25 cellular contexts compared by ENCODE assay signal in the genomic region with DNA sequence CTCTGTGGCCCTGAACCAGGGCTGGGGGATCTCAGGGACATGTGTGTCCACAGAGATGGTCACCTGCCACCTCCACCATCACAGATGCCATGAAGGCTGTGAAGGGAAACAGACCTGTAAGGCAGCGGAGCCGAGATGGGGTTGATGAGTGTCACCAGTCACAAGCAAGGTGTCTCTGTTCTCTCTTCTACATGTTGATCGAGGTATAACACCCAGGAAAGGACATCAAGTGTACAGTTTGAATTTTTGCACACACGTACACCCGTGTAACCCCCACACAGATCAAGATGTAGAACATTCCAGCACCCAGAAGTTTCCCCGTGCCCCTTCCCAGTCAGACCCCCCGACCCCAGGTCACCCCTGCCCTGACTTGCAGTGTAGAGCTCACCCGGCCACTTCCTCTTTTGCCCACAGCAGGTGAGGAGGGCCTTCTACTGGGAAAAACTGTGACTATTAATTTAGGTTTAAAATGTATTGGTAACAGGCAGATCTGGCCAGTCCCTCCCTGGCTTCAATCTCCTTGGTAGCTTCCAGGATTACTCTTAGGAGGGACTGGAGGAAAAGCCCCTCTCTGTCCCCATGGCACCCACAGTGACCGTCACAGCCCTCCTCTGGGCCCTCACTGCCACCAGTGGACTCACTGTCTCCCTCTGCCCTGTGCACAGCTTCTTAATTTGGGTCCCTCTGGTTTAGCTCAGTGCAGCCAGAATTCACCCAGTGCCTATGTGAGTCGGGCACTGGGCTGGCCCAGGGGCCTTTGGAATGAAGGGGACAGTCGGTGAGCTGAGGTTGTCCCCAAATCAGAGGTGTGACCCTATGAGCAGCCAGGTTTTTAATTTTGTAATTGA.
DNase-seq lines count a peak whose midpoint lies in the region; ATAC-seq, FAIRE-seq and TF ChIP-seq lines count a peak whose summit lies in the region.
"Had no signal": no experiment of that assay in that cellular context is flagged by ENCODE, and none has a peak within 500 bp of the region (broad histone marks: within the 10 kb centered on the region; RNA-seq: fewer than 3 reads in every experiment).

No MANE protein-coding gene starts in this region.

- no peaks in the 10 kb centered on the region for H4K20me1 ChIP-seq in HepG2 (ENCODE audit: insufficient read depth, low read length)

- H3K79me1 ChIP-seq in neuronal stem cell (ENCODE audit: low read depth, low read length), result no peaks in the 10 kb centered on the region

- H3K18ac ChIP-seq in neuronal stem cell (ENCODE audit: low read length), result peak overlapping the region; percentile 86

- no peak for FAIRE-seq in HepG2 (lab: Jason Lieb, UNC)
- FAIRE-seq: A204.1, urothelium cell line had no signal

- H2AFZ ChIP-seq in HepG2 (ENCODE audit: low read length), result no peak overlapping the region
- peak overlapping the region; percentile 38 for H2AFZ ChIP-seq in neuronal stem cell (ENCODE audit: low read length)

- no peak overlapping the region for H3K14ac ChIP-seq in neuronal stem cell (ENCODE audit: low read length)

- peak overlapping the region in 1 of 3 experiments; percentile 30; a peak in 1 of 6 replicates for H3K4me3 ChIP-seq in HepG2 (replicated peaks in 1 of 3; ENCODE audit: insufficient read depth in 1 of 3, low read depth in 2 of 3, low read length in 3 of 3)
- H3K4me3 ChIP-seq in right lobe of liver, result no peak overlapping the region
- H3K4me3 ChIP-seq in adipocyte (ENCODE audit: low read length), result no peak overlapping the region
- H3K4me3 ChIP-seq in neuronal stem cell (ENCODE audit: low read length in 2 of 2), result no peak overlapping the region
- H3K4me3 ChIP-seq: ovary had no signal

- ATAC-seq in HepG2, result no peak
- ATAC-seq in right lobe of liver, result no peak
- no peak for ATAC-seq in HG03135 (IDR thresholded peaks at IDR 0.05; ENCODE audit: unreplicated experiment)
- ATAC-seq: left ventricle myocardium superior, natural killer cell had no signal

- H3K27ac ChIP-seq in HepG2 (ENCODE audit: extremely low read length, insufficient read depth, low read length), result no peak overlapping the region
- no peak overlapping the region for H3K27ac ChIP-seq in right lobe of liver
- no peak overlapping the region for H3K27ac ChIP-seq in neuronal stem cell (replicated peaks; ENCODE audit: low read length)
- H3K27ac ChIP-seq: ovary had no signal

- DNase-seq in HepG2 (ENCODE audit: low spot score) (no peak), right lobe of liver (no peak), adipocyte (ENCODE audit: low read depth) (no peak), neuronal stem cell (ENCODE audit: low spot score) (no peak), HUDEP-2 (lab: John Stamatoyannopoulos, UW; ENCODE audit: unreplicated experiment in 76 of 76) (no peak), activated gamma-delta T cell treated with Interleukin-2 at 50 U/mL for 16 hours (no peak)
- DNase-seq in activated CD4-positive, CD25-positive, alpha-beta regulatory T cell (lab: John Stamatoyannopoulos, UW), result no peak
- DNase-seq: activated CD4-positive, alpha-beta T cell treated with anti-CD3 and anti-CD28 coated beads, Interleukin-2, amount 10 ng/mL, durations not matched to agents 24 days and 14 days; activated gamma-delta T cell; activated T-cell treated with anti-CD3 and anti-CD28 coated beads, Interleukin-2, amount 50 U/mL, for 24 hours; AML-193; GOT3; left ventricle myocardium superior; natural killer cell; NCI-H1105 treated with DMSO at 0.1 percent for 48 hours; NCI-H2029 treated with DMSO at 0.1 percent for 48 hours; NCI-H226; NCI-H748 treated with DMSO at 0.1 percent for 48 hours; ovary; Right ventricle myocardium superior; stimulated activated CD4-positive, alpha-beta T cell treated with anti-CD3 and anti-CD28 coated beads, Interleukin-4, amount 100 ng/mL, for 4 hours; stimulated activated naive CD4-positive, alpha-beta T cell had no signal

- H4K91ac ChIP-seq in neuronal stem cell (ENCODE audit: low read depth, low read length, poor library complexity), result no peak overlapping the region

- in situ Hi-C loops in HepG2 (cut with HindIII; ENCODE audit: extremely low pct_ligation_motif_present, low pct_unique_long_range_greater_than_20kb), result no loop called here

- TF ChIP-seq CTCF in HepG2 (CRISPR knock-in tag; IDR thresholded peaks at IDR 0.05) (no peak), right lobe of liver (IDR thresholded peaks at IDR 0.05) (no peak)

- no peak overlapping the region for H2BK120ac ChIP-seq in neuronal stem cell (ENCODE audit: low read depth, low read length)

- H3K4me2 ChIP-seq in HepG2 (ENCODE audit: low read depth, low read length) (peak overlapping the region; percentile 47), neuronal stem cell (ENCODE audit: insufficient read depth, low read length, poor library complexity, severe bottlenecking) (no peak overlapping the region)

- POLR2A ChIA-PET in HepG2 (lab: Yijun Ruan, JAX), result no interaction called here

- no peak overlapping the region for H3K4ac ChIP-seq in neuronal stem cell (ENCODE audit: low read length)

- TF ChIP-seq RAD21 in HepG2 (CRISPR knock-in tag; IDR thresholded peaks at IDR 0.05), result no peak

- H3K27me3 ChIP-seq in HepG2 (ENCODE audit: control insufficient read depth in 1 of 2, insufficient read depth in 2 of 2, low read length in 2 of 2), result peaks cover 0 to 11% of the 10 kb centered on the region in 2 experiments; a peak in 1 of 5 replicates
- no peaks in the 10 kb centered on the region for H3K27me3 ChIP-seq in right lobe of liver
- H3K27me3 ChIP-seq in adipocyte (replicated peaks; ENCODE audit: control insufficient read depth, insufficient read depth, low read length), result peaks cover 11% of the 10 kb centered on the region
- H3K27me3 ChIP-seq in neuronal stem cell (ENCODE audit: control insufficient read depth in 3 of 3, insufficient read depth in 3 of 3, low read depth in 1 of 3, low read length in 3 of 3), result peaks cover 0 to 3% (median 0%) of the 10 kb centered on the region in 3 experiments
- H3K27me3 ChIP-seq: ovary had no signal

- peak overlapping the region; percentile 38 for H2AK5ac ChIP-seq in neuronal stem cell (ENCODE audit: low read depth, low read length)

- TF ChIP-seq POLR2A in HepG2 (IDR thresholded peaks at IDR 0.05; ENCODE audit: insufficient read depth in 1 of 2, low read depth in 2 of 2, low read length in 2 of 2) (no peak), right lobe of liver (IDR thresholded peaks at IDR 0.05) (no peak)

- no peak overlapping the region for H2BK12ac ChIP-seq in neuronal stem cell (ENCODE audit: low read length)

- H2BK15ac ChIP-seq in neuronal stem cell (ENCODE audit: low read length), result peak overlapping the region; percentile 65

- H3K9ac ChIP-seq in HepG2 (ENCODE audit: insufficient read depth, low read depth, low read length), result 0 out of 2 replicates have a peak overlapping the region, but pooled peaks have one; percentile 7
- H3K9ac ChIP-seq in adipocyte (ENCODE audit: low read length), result peak overlapping the region; percentile 18
- peak overlapping the region; percentile 81 for H3K9ac ChIP-seq in neuronal stem cell (ENCODE audit: low read depth, low read length, poor library complexity)

- no peak overlapping the region for H2BK5ac ChIP-seq in neuronal stem cell (ENCODE audit: low read length)

- H3K9me3 ChIP-seq in HepG2 (ENCODE audit: low read length) (no peaks in the 10 kb centered on the region), right lobe of liver (no peaks in the 10 kb centered on the region), adipocyte (ENCODE audit: control insufficient read depth, low read length) (no peaks in the 10 kb centered on the region), neuronal stem cell (replicated peaks in 1 of 2; ENCODE audit: control insufficient read depth in 2 of 2, insufficient read depth in 1 of 2, low read depth in 1 of 2, low read length in 2 of 2) (peaks cover 0 to 4% of the 10 kb centered on the region in 2 donors)
- H3K9me3 ChIP-seq: ovary had no signal

- no peaks in the 10 kb centered on the region for H3K79me2 ChIP-seq in HepG2 (ENCODE audit: insufficient read depth, low read length)

- H3K4me1 ChIP-seq in HepG2 (ENCODE audit: insufficient read depth, low read length), result peaks cover 20% of the 10 kb centered on the region
- H3K4me1 ChIP-seq in right lobe of liver, result no peaks in the 10 kb centered on the region
- H3K4me1 ChIP-seq in adipocyte (ENCODE audit: control insufficient read depth, insufficient read depth, low read length), result peaks cover 15% of the 10 kb centered on the region
- peaks cover 16 to 24% of the 10 kb centered on the region in 2 donors for H3K4me1 ChIP-seq in neuronal stem cell (ENCODE audit: control insufficient read depth in 2 of 2, insufficient read depth in 1 of 2, low read depth in 1 of 2, low read length in 2 of 2)

- intact Hi-C loops in HepG2 (cut with micrococcal nuclease; ENCODE audit: unreplicated experiment) (no loop called here), right lobe of liver (cut with DNase I) (no loop called here)

- CTCF ChIA-PET in HepG2 (lab: Yijun Ruan, JAX; ENCODE audit: low intra/inter-chr PET ratio, low total read pairs), result no interaction called here

- no peak overlapping the region for H4K8ac ChIP-seq in neuronal stem cell (ENCODE audit: low read depth, low read length)

- WGBS in HepG2 (ENCODE audit: low lambda C conversion rate), result 80% methylated on average over 10 of the region's 11 CpGs
- WGBS in right lobe of liver (ENCODE audit: insufficient coverage, low coverage, low lambda C conversion rate, missing lambda C conversion rate), result 74% methylated on average over 5 of the region's 11 CpGs
- WGBS in neuronal stem cell (ENCODE audit: extremely low coverage in 2 of 2, insufficient read length in 2 of 2, insufficient replicate concordance in 1 of 2), 2 donors, result no CpG with 5 or more reads among the region's 11 CpGs

- no TSS peak for BruUV-seq in HepG2 (replicated peaks; lab: Mats Ljungman, UMichigan)

- no peak overlapping the region for H3K23ac ChIP-seq in neuronal stem cell (ENCODE audit: low read depth, low read length, poor library complexity)

- no peaks in the 10 kb centered on the region for H3K36me3 ChIP-seq in HepG2 (replicated peaks in 1 of 2; ENCODE audit: control insufficient read depth in 1 of 2, insufficient read depth in 2 of 2, low read length in 2 of 2)
- H3K36me3 ChIP-seq in right lobe of liver, result no peaks in the 10 kb centered on the region
- H3K36me3 ChIP-seq in adipocyte (ENCODE audit: control insufficient read depth, insufficient read depth, low read length, severe bottlenecking), result no peaks in the 10 kb centered on the region
- H3K36me3 ChIP-seq in neuronal stem cell (replicated peaks in 1 of 2; ENCODE audit: control insufficient read depth in 2 of 2, insufficient read depth in 2 of 2, low read length in 2 of 2), result no peaks in the 10 kb centered on the region
- H3K36me3 ChIP-seq: ovary had no signal

- TF ChIP-seq EP300 in HepG2 (IDR thresholded peaks at IDR 0.05; ENCODE audit: low read depth in 2 of 2, low read length in 2 of 2) (no peak), HepG2 (CRISPR knock-in tag; IDR thresholded peaks at IDR 0.05; ENCODE audit: borderline replicate concordance) (no peak)

Comparison
In these comparisons a context has a peak if more than half of its experiments do, and no peak if none do; other contexts are left out.
1. H3K9ac ChIP-seq: peak in every context shown above with its lines; median percentile 81 in neuronal stem cell; 18 in adipocyte; 7 in HepG2.